ENCODE assay signal across 8 cellular contexts in genomic region chr9:134778841-134779411, GRCh38.
DNase-seq lines count a peak whose midpoint lies in the region; ATAC-seq and TF ChIP-seq lines count a peak whose summit lies in the region.

No MANE protein-coding gene starts in this region.

- H3K9me3 Mint-ChIP-seq in MCF 10A (ENCODE audit: unreplicated experiment), result no peaks in the 10 kb centered on the region
- no peaks in the 10 kb centered on the region for H3K9me3 Mint-ChIP-seq in activated CD8-positive, alpha-beta memory T cell treated with anti-CD3 and anti-CD28 coated beads, Interleukin-2, amount 10 ng/mL, durations not matched to agents 7 days and 5 days (ENCODE audit: low read depth)

- H3K27me3 Mint-ChIP-seq in MCF 10A (ENCODE audit: insufficient read depth, unreplicated experiment), result peaks cover 45% of the 10 kb centered on the region
- no peaks in the 10 kb centered on the region for H3K27me3 Mint-ChIP-seq in activated CD8-positive, alpha-beta memory T cell treated with anti-CD3 and anti-CD28 coated beads, Interleukin-2, amount 10 ng/mL, durations not matched to agents 7 days and 5 days

- H3K36me3 Mint-ChIP-seq in MCF 10A (ENCODE audit: insufficient read depth, unreplicated experiment), result peaks cover 6% of the 10 kb centered on the region
- H3K36me3 Mint-ChIP-seq in activated CD8-positive, alpha-beta memory T cell treated with anti-CD3 and anti-CD28 coated beads, Interleukin-2, amount 10 ng/mL, durations not matched to agents 7 days and 5 days, result no peaks in the 10 kb centered on the region

- H4K20me1 ChIP-seq in Loucy (ENCODE audit: insufficient read depth, low read length, poor library complexity, severe bottlenecking), result no peaks in the 10 kb centered on the region

- H3K27ac Mint-ChIP-seq in MCF 10A (ENCODE audit: low read depth, unreplicated experiment), result peak overlapping the region; percentile 57
- no peak overlapping the region for H3K27ac Mint-ChIP-seq in activated CD8-positive, alpha-beta memory T cell treated with anti-CD3 and anti-CD28 coated beads, Interleukin-2, amount 10 ng/mL, durations not matched to agents 7 days and 5 days

- H3K4me3 ChIP-seq in Loucy (ENCODE audit: low read length, poor library complexity, severe bottlenecking) (no peak overlapping the region), aorta (ENCODE audit: low read length in 2 of 2) (no peak overlapping the region)

- no peak overlapping the region for H3K9ac ChIP-seq in Loucy (ENCODE audit: low read depth, low read length, poor library complexity, severe bottlenecking)

- BruUV-seq in MCF 10A (replicated peaks; lab: Mats Ljungman, UMichigan), result no TSS peak

- WGBS in aorta, 2 donors, result 23 to 24% methylated on average over 17 of the region's 17 CpGs

- H2AFZ ChIP-seq in Loucy (ENCODE audit: low read length), result no peak overlapping the region

- H3K4me2 ChIP-seq in Loucy (ENCODE audit: low read depth, low read length, poor library complexity, severe bottlenecking), result no peak overlapping the region

- ATAC-seq in aorta (ENCODE audit: low FRiP score) (peak; percentile 71), HG02973 (IDR thresholded peaks at IDR 0.05; ENCODE audit: unreplicated experiment) (no peak)
- no peak for ATAC-seq in activated CD8-positive, alpha-beta memory T cell treated with anti-CD3 and anti-CD28 coated beads, Interleukin-2, amount 10 ng/mL, durations not matched to agents 7 days and 5 days

- DNase-seq in DMS 273 (lab: John Stamatoyannopoulos, UW; ENCODE audit: unreplicated experiment), result peak; percentile 86
- peak; percentile 69 for DNase-seq in MCF 10A (ENCODE audit: unreplicated experiment)
- DNase-seq in left kidney (ENCODE audit: low read depth, low spot score), result peak; percentile 77
- peak; percentile 75 to 88 for DNase-seq in aorta
- no peak for DNase-seq in NCI-H2171 treated with DMSO at 0.1 percent for 48 hours (lab: John Stamatoyannopoulos, UW)
- DNase-seq in activated CD8-positive, alpha-beta memory T cell treated with anti-CD3 and anti-CD28 coated beads, Interleukin-2, amount 10 ng/mL, durations not matched to agents 7 days and 5 days, result no peak

- H3K79me2 ChIP-seq in Loucy (ENCODE audit: insufficient read depth, low read length), result no peaks in the 10 kb centered on the region

- peaks cover 23% of the 10 kb centered on the region for H3K4me1 Mint-ChIP-seq in MCF 10A (ENCODE audit: insufficient read depth, unreplicated experiment)
- no peaks in the 10 kb centered on the region for H3K4me1 Mint-ChIP-seq in activated CD8-positive, alpha-beta memory T cell treated with anti-CD3 and anti-CD28 coated beads, Interleukin-2, amount 10 ng/mL, durations not matched to agents 7 days and 5 days

- no peak overlapping the region for H3K27ac ChIP-seq in aorta (ENCODE audit: low read depth in 1 of 2, low read length in 2 of 2)

- H3K9me2 ChIP-seq in Loucy (replicated peaks; ENCODE audit: low read depth, low read length), result no peaks in the 10 kb centered on the region

- CTCF ChIA-PET in MCF 10A (lab: Yijun Ruan, JAX), result interaction anchor here (0.5 to 1.8 kb wide), 18 partner anchors 8 to 915 kb away, joined by 3 to 5 read pairs (median 3); no protein-coding TSS in a partner anchor
- CTCF ChIA-PET in activated CD8-positive, alpha-beta memory T cell treated with anti-CD3 and anti-CD28 coated beads, Interleukin-2, amount 10 ng/mL, durations not matched to agents 7 days and 5 days (lab: Charles Lee), result no interaction called here

- intact Hi-C loops in MCF 10A (cut with micrococcal nuclease) (loop anchor here (1.0 to 10.0 kb wide), 3 partner anchors 80 to 633 kb away; no protein-coding TSS in a partner anchor), aorta (cut with DNase I) (no loop called here)

- no peaks in the 10 kb centered on the region for H3K9me3 ChIP-seq in Loucy (ENCODE audit: insufficient read depth, low read depth, low read length)
- H3K9me3 ChIP-seq in aorta (ENCODE audit: control insufficient read depth, low read length), result no peaks in the 10 kb centered on the region

- H3F3A ChIP-seq in Loucy (ENCODE audit: low read depth), result no peaks in the 10 kb centered on the region

- H3K4me1 ChIP-seq in Loucy (ENCODE audit: insufficient read depth, low read length, poor library complexity, severe bottlenecking) (no peaks in the 10 kb centered on the region), aorta (ENCODE audit: control insufficient read depth in 1 of 2, insufficient read depth in 2 of 2, low read length in 2 of 2) (no peaks in the 10 kb centered on the region)

- H3K36me3 ChIP-seq in Loucy (ENCODE audit: insufficient read depth, low read length) (no peaks in the 10 kb centered on the region), aorta (ENCODE audit: control insufficient read depth in 1 of 2, insufficient read depth in 2 of 2, low read length in 1 of 2) (peaks cover 0 to 4% of the 10 kb centered on the region in 2 donors)

- peak overlapping the region; percentile 12 for H3K4me3 Mint-ChIP-seq in MCF 10A (ENCODE audit: unreplicated experiment)
- no peak overlapping the region for H3K4me3 Mint-ChIP-seq in activated CD8-positive, alpha-beta memory T cell treated with anti-CD3 and anti-CD28 coated beads, Interleukin-2, amount 10 ng/mL, durations not matched to agents 7 days and 5 days

- TF ChIP-seq CTCF in Loucy (conservative IDR thresholded peaks at IDR 0.05; ENCODE audit: low read length) (peak; percentile 26), MCF 10A (IDR thresholded peaks at IDR 0.05; ENCODE audit: unreplicated experiment) (peak; percentile 65)

- no peaks in the 10 kb centered on the region for H3K27me3 ChIP-seq in Loucy (ENCODE audit: insufficient read depth, low read length, poor library complexity, severe bottlenecking)
- H3K27me3 ChIP-seq in aorta (ENCODE audit: control insufficient read depth in 1 of 2, insufficient read depth in 2 of 2, low read length in 1 of 2), result no peaks in the 10 kb centered on the region

- POLR2A ChIA-PET in MCF 10A (lab: Yijun Ruan, JAX), result interaction anchor here (0.7 to 1.3 kb wide), 6 partner anchors 8 to 691 kb away, joined by 3 to 4 read pairs (median 3); no protein-coding TSS in a partner anchor

Comparison
In these comparisons a context has a peak if more than half of its experiments do, and no peak if none do; other contexts are left out.
1. DNase-seq: peak in DMS 273 (single experiment), MCF 10A (single experiment), left kidney (single experiment) and aorta (2 of 2); none in NCI-H2171 treated with DMSO at 0.1 percent for 48 hours (single experiment) and activated CD8-positive, alpha-beta memory T cell treated with anti-CD3 and anti-CD28 coated beads, Interleukin-2, amount 10 ng/mL, durations not matched to agents 7 days and 5 days (single experiment).